ENCODE assay signal across 15 cellular contexts in the genomic region with DNA sequence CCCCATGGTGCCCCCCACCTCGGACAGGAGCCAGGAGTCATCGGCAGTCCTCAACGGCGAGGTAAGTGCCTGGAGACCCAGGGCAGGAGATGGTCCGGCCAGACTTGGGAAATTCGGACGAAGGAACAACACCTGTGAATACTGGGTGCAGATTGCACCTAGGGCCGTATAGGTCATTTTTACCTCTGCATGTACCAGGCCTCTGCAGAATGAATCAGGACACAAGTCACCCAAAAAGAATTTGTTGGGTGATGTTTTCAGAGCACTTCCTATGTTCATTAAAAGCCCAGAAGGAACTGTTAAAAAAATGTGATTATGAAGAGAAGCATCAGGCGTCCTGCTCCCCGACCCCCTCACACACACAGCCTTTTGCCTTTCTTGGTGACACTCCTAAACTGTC.
DNase-seq lines count a peak whose midpoint lies in the region; ATAC-seq and TF ChIP-seq lines count a peak whose summit lies in the region.
"Had no signal": no experiment of that assay in that cellular context is flagged by ENCODE, and none has a peak within 500 bp of the region (broad histone marks: within the 10 kb centered on the region; RNA-seq: fewer than 3 reads in every experiment).

No MANE protein-coding gene starts in this region.

- ATAC-seq in GM21529 (IDR thresholded peaks at IDR 0.05; ENCODE audit: unreplicated experiment), result no peak
- ATAC-seq: CD8-positive, alpha-beta T cell had no signal

- no peaks in the 10 kb centered on the region for H3K9me2 ChIP-seq in GM23248 (ENCODE audit: insufficient read depth)

- H4K8ac ChIP-seq in neuronal stem cell (ENCODE audit: low read depth, low read length), result no peak overlapping the region

- H2BK12ac ChIP-seq in neuronal stem cell (ENCODE audit: low read length), result no peak overlapping the region

- H2AFZ ChIP-seq in GM23248 (no peak overlapping the region), neuronal stem cell (ENCODE audit: low read length) (no peak overlapping the region)

- H3K36me3 ChIP-seq in GM23248 (ENCODE audit: low read depth), result peaks cover 19% of the 10 kb centered on the region; the same call in 1 of the 2 replicates
- peaks cover 0 to 6% of the 10 kb centered on the region in 2 donors for H3K36me3 ChIP-seq in neuronal stem cell (replicated peaks in 1 of 2; ENCODE audit: control insufficient read depth in 2 of 2, insufficient read depth in 2 of 2, low read length in 2 of 2)
- H3K36me3 ChIP-seq: BLaER1 had no signal

- no peaks in the 10 kb centered on the region for H3K79me1 ChIP-seq in neuronal stem cell (ENCODE audit: low read depth, low read length)

- no peak overlapping the region for H4K91ac ChIP-seq in neuronal stem cell (ENCODE audit: low read depth, low read length, poor library complexity)

- H3K4me3 ChIP-seq in GM23248, result no peak overlapping the region
- no peak overlapping the region for H3K4me3 ChIP-seq in epithelial cell of esophagus (ENCODE audit: low read length)
- no peak overlapping the region for H3K4me3 ChIP-seq in neuronal stem cell (ENCODE audit: low read length in 2 of 2)
- H3K4me3 ChIP-seq: BLaER1 had no signal

- peak; percentile 45 for DNase-seq in EH (ENCODE audit: low read depth)
- peak; percentile 12 for DNase-seq in GM23248
- peak; percentile 52 for DNase-seq in epithelial cell of esophagus (ENCODE audit: low read depth)
- no peak for DNase-seq in neuronal stem cell (ENCODE audit: low spot score)
- DNase-seq in GM13976 (ENCODE audit: low spot score), result no peak
- no peak for DNase-seq in GM13977 (ENCODE audit: low spot score)
- DNase-seq: 8988T; Calu3; CD8-positive, alpha-beta T cell; DND-41; GF-D8; H9; KBM-7 had no signal

- H3K9me3 ChIP-seq in GM23248 (ENCODE audit: low read depth) (no peaks in the 10 kb centered on the region), neuronal stem cell (replicated peaks in 1 of 2; ENCODE audit: control insufficient read depth in 2 of 2, insufficient read depth in 1 of 2, low read depth in 1 of 2, low read length in 2 of 2) (no peaks in the 10 kb centered on the region)
- H3K9me3 ChIP-seq: BLaER1 had no signal

- H3K27me3 ChIP-seq in GM23248 (replicated peaks; ENCODE audit: insufficient read depth) (no peaks in the 10 kb centered on the region), neuronal stem cell (ENCODE audit: control insufficient read depth in 3 of 3, insufficient read depth in 3 of 3, low read depth in 1 of 3, low read length in 3 of 3) (no peaks in the 10 kb centered on the region)
- H3K27me3 ChIP-seq: BLaER1 had no signal

- no peaks in the 10 kb centered on the region for H4K20me1 ChIP-seq in GM23248 (ENCODE audit: insufficient read depth)
- H4K20me1 ChIP-seq: BLaER1 had no signal

- H3K4me1 ChIP-seq in GM23248 (ENCODE audit: insufficient read depth) (no peaks in the 10 kb centered on the region), neuronal stem cell (ENCODE audit: control insufficient read depth in 2 of 2, insufficient read depth in 1 of 2, low read depth in 1 of 2, low read length in 2 of 2) (no peaks in the 10 kb centered on the region)
- H3K4me1 ChIP-seq: BLaER1 had no signal

- no peak overlapping the region for H3K23ac ChIP-seq in neuronal stem cell (ENCODE audit: low read depth, low read length, poor library complexity)

- H3K27ac ChIP-seq in GM23248 (no peak overlapping the region), neuronal stem cell (replicated peaks; ENCODE audit: low read length) (no peak overlapping the region)
- H3K27ac ChIP-seq: BLaER1 had no signal

- no peak overlapping the region for H3K14ac ChIP-seq in neuronal stem cell (ENCODE audit: low read length)

- no peak overlapping the region for H2BK15ac ChIP-seq in neuronal stem cell (ENCODE audit: low read length)

- peak overlapping the region; percentile 51 for H2AK5ac ChIP-seq in neuronal stem cell (ENCODE audit: low read depth, low read length)

- TF ChIP-seq CTCF in epithelial cell of esophagus (IDR thresholded peaks at IDR 0.05; ENCODE audit: insufficient read depth, low read depth, low read length, missing control alignments) (no peak), GM13976 (IDR thresholded peaks at IDR 0.05; ENCODE audit: borderline replicate concordance, control extremely low read depth, extremely low read depth, insufficient read depth, missing control alignments) (no peak), GM13977 (IDR thresholded peaks at IDR 0.05; ENCODE audit: extremely low read depth, insufficient read depth, missing control alignments) (no peak)

- H3K4me2 ChIP-seq in GM23248 (ENCODE audit: unreplicated experiment) (no peak overlapping the region), neuronal stem cell (ENCODE audit: insufficient read depth, low read length, poor library complexity, severe bottlenecking) (no peak overlapping the region)
- H3K4me2 ChIP-seq: BLaER1 had no signal

- H2BK120ac ChIP-seq in neuronal stem cell (ENCODE audit: low read depth, low read length), result no peak overlapping the region

- no peaks in the 10 kb centered on the region for H3K79me2 ChIP-seq in GM23248 (ENCODE audit: insufficient read depth)

- H3K18ac ChIP-seq in neuronal stem cell (ENCODE audit: low read length), result peak overlapping the region; percentile 8

- 83% methylated on average over 10 of the region's 10 CpGs for WGBS in GM23248 (ENCODE audit: low coverage in 1 of 2, low lambda C conversion rate in 2 of 2, missing lambda C conversion rate in 2 of 2), 2 experiments
- WGBS in neuronal stem cell (ENCODE audit: extremely low coverage in 2 of 2, insufficient read length in 2 of 2, insufficient replicate concordance in 1 of 2), 2 donors, result no CpG with 5 or more reads among the region's 10 CpGs

- no peak overlapping the region for H2BK5ac ChIP-seq in neuronal stem cell (ENCODE audit: low read length)

- H3F3A ChIP-seq in GM23248 (ENCODE audit: insufficient read depth), result 0 out of 2 replicates have a peak, but pooled peaks cover 2% of the 10 kb centered on the region

- H3K9ac ChIP-seq in GM23248, result no peak overlapping the region
- H3K9ac ChIP-seq in neuronal stem cell (ENCODE audit: low read depth, low read length, poor library complexity), result no peak overlapping the region
- H3K9ac ChIP-seq: BLaER1 had no signal

- H3K4ac ChIP-seq in neuronal stem cell (ENCODE audit: low read length), result no peak overlapping the region

- in situ Hi-C loops in GM23248 (cut with MboI), result no loop called here
- in situ Hi-C loops in GM13976 (cut with MboI; ENCODE audit: low sequenced_read_pairs, unreplicated experiment), result no loop called here
- in situ Hi-C loops in GM13977 (cut with MboI; ENCODE audit: low pct_unique_long_range_greater_than_20kb, low sequenced_read_pairs, unreplicated experiment), result no loop called here

Comparison
In these comparisons a context has a peak if more than half of its experiments do, and no peak if none do; other contexts are left out.
1. DNase-seq: peak in EH (single experiment), GM23248 (single experiment) and epithelial cell of esophagus (single experiment); none in neuronal stem cell (single experiment), GM13976 (single experiment) and GM13977 (single experiment).